20 cellular contexts compared by ENCODE assay signal in genomic region chr6:55033021-55033546, GRCh38.
"Had no signal": no experiment of that assay in that cellular context is flagged by ENCODE, and none has a peak within 500 bp of the region (broad histone marks: within the 10 kb centered on the region; RNA-seq: fewer than 3 reads in every experiment).

No MANE protein-coding gene starts in this region.

- H3K4me3 Mint-ChIP-seq: activated CD8-positive, alpha-beta T cell treated with anti-CD3 and anti-CD28 coated beads for 36 hours; activated T-cell treated with anti-CD3 and anti-CD28 coated beads, Interleukin-2, amount 50 U/mL, for 4 hours; brain; nephron progenitor cell had no signal

- H3K4me3 ChIP-seq: colonic mucosa, right atrium auricular region, tibial nerve had no signal

- H3K27ac ChIP-seq: colonic mucosa, right atrium auricular region, tibial nerve had no signal

- H3K4me1 Mint-ChIP-seq: brain, nephron progenitor cell had no signal

- ATAC-seq: activated CD8-positive, alpha-beta T cell treated with anti-CD3 and anti-CD28 coated beads for 36 hours; activated T-cell treated with anti-CD3 and anti-CD28 coated beads, Interleukin-2, amount 50 U/mL, for 4 hours; esophagus mucosa had no signal

- H3K27me3 ChIP-seq: colonic mucosa, right atrium auricular region, tibial nerve had no signal

- H3K36me3 Mint-ChIP-seq: brain had no signal

- H3K4me1 ChIP-seq: colonic mucosa, right atrium auricular region, tibial nerve had no signal

- H3K36me3 ChIP-seq: colonic mucosa, right atrium auricular region, tibial nerve had no signal

- H3K9me3 Mint-ChIP-seq: nephron progenitor cell had no signal

- DNase-seq: activated CD4-positive, alpha-beta T cell treated with anti-CD3 and anti-CD28 coated beads for 48 hours; activated CD8-positive, alpha-beta T cell treated with anti-CD3 and anti-CD28 coated beads for 36 hours; activated effector memory CD4-positive, alpha-beta T cell treated with Interleukin-2 at 50 U/mL for 16 hours; activated naive CD4-positive, alpha-beta T cell treated with anti-CD3 and anti-CD28 coated beads, Interleukin-2, amount 50 U/mL, for 16 hours; activated T-cell treated with anti-CD3 and anti-CD28 coated beads, Interleukin-2, amount 50 U/mL, for 4 hours; amniotic stem cell; central memory CD4-positive, alpha-beta T cell; colonic mucosa; head of caudate nucleus; nephron progenitor cell; occipital lobe; stimulated activated CD4-positive, alpha-beta T cell treated with anti-CD3 and anti-CD28 coated beads, Interleukin-4, amount 100 ng/mL, for 24 hours; stimulated activated CD8-positive, alpha-beta memory T cell treated with anti-CD3 and anti-CD28 coated beads, Interleukin-4, amount 100 ng/mL, for 48 hours; stimulated activated naive CD4-positive, alpha-beta T cell treated with Interleukin-2 at 50 U/mL for 16 hours; substantia nigra had no signal

- H3K27me3 Mint-ChIP-seq: activated CD8-positive, alpha-beta T cell treated with anti-CD3 and anti-CD28 coated beads for 36 hours; progenitor cell of endocrine pancreas had no signal

- H3K27ac Mint-ChIP-seq: activated CD8-positive, alpha-beta T cell treated with anti-CD3 and anti-CD28 coated beads for 36 hours; brain; nephron progenitor cell; progenitor cell of endocrine pancreas had no signal

- H3K9me3 ChIP-seq: colonic mucosa had no signal
